ENCODE assay signal across 2 cellular contexts in the genomic region with DNA sequence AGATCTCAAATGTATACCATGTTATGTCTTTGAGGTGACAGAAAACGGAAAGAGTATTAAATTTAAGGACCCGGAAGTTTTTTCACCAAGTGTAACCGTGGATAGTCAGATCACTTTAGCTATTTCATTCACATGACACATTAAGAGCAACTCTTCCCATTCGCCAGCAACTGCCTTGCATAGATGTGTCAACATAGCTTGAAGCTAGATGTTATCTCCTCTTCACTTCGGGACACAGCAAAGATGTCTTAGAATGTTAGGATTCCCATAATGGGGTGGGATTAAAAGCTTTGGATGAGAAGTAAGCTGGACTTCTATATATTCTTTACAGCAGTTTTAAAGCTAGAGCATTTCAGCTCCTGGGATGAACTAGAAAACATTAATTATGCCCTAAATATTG.
A peak's percentile ranks its signal among the peaks of the same experiment; 100 is the strongest.
TF ChIP-seq lines count a peak whose summit lies in the region.

No MANE protein-coding gene starts in this region.

TF ChIP-seq in HEK293, 187 proteins besides CTCF, POLR2A, EP300 and RAD21:
- TF ChIP-seq ZNF169 (tag by site-specific recombination; IDR thresholded peaks at IDR 0.05) (no peak), ZNF157 (tag by site-specific recombination; IDR thresholded peaks at IDR 0.05) (no peak), TRIM28 (IDR thresholded peaks at IDR 0.05; ENCODE audit: borderline replicate concordance, low read length) (0 out of 2 replicates have a peak, but pooled peaks have one; percentile 58), ZNF391 (tag by site-specific recombination; IDR thresholded peaks at IDR 0.05; ENCODE audit: borderline replicate concordance, low read depth) (no peak), HOXC10 (CRISPR knock-in tag; IDR thresholded peaks at IDR 0.05) (no peak), ZNF837 (tag by site-specific recombination; IDR thresholded peaks at IDR 0.05) (no peak), SETDB1 (IDR thresholded peaks at IDR 0.05; ENCODE audit: insufficient read length, low read length) (peak; percentile 73), ZNF398 (tag by site-specific recombination; IDR thresholded peaks at IDR 0.05) (no peak)
- TF ChIP-seq, protein P1, sequence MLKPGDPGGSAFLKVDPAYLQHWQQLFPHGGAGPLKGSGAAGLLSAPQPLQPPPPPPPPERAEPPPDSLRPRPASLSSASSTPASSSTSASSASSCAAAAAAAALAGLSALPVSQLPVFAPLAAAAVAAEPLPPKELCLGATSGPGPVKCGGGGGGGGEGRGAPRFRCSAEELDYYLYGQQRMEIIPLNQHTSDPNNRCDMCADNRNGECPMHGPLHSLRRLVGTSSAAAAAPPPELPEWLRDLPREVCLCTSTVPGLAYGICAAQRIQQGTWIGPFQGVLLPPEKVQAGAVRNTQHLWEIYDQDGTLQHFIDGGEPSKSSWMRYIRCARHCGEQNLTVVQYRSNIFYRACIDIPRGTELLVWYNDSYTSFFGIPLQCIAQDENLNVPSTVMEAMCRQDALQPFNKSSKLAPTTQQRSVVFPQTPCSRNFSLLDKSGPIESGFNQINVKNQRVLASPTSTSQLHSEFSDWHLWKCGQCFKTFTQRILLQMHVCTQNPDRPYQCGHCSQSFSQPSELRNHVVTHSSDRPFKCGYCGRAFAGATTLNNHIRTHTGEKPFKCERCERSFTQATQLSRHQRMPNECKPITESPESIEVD (tag by site-specific recombination; IDR thresholded peaks at IDR 0.05): no peak

TF ChIP-seq in H1, 55 proteins besides CTCF, POLR2A, EP300 and RAD21:
- no peak for TF ChIP-seq SIN3A (conservative IDR thresholded peaks at IDR 0.05 in 1 of 2, IDR thresholded peaks at IDR 0.05 in 1 of 2; ENCODE audit: low read depth in 1 of 2, low read length in 2 of 2)
TF ChIP-seq in H1: peak in this region for 0.
